In genomic region chr2:144162652-144163051, GRCh38 we compare ENCODE assay signal across 7 cellular contexts.
A peak's percentile ranks its signal among the peaks of the same experiment; 100 is the strongest.
DNase-seq lines count a peak whose midpoint lies in the region; ATAC-seq, FAIRE-seq and TF ChIP-seq lines count a peak whose summit lies in the region.

No MANE protein-coding gene starts in this region.

- H3K27me3 ChIP-seq in OCI-LY1 (ENCODE audit: insufficient read depth, low read length) (no peaks in the 10 kb centered on the region), K562 (ENCODE audit: control insufficient read depth in 2 of 2, insufficient read depth in 2 of 2, low read length in 2 of 2) (no peaks in the 10 kb centered on the region)

- POLR2A ChIA-PET in K562 (lab: Yijun Ruan, JAX) = interaction anchor here (0.7 kb wide), 1 partner anchor 674 kb away, joined by 3 read pairs; no protein-coding TSS in a partner anchor

- H3K79me2 ChIP-seq in OCI-LY1 (ENCODE audit: insufficient read depth, low read length) (no peaks in the 10 kb centered on the region), K562 (ENCODE audit: control insufficient read depth, insufficient read depth, low read length) (no peaks in the 10 kb centered on the region)

- WGBS in K562 (ENCODE audit: insufficient coverage, low coverage, missing lambda C conversion rate) = 66% methylated on average over 5 of the region's 5 CpGs

- H3K9me3 Mint-ChIP-seq in neural crest cell = no peaks in the 10 kb centered on the region

- peak; percentile 69 for TF ChIP-seq CTCF in GM12874 (IDR thresholded peaks at IDR 0.05; ENCODE audit: insufficient read depth, low read depth, low read length)
- TF ChIP-seq CTCF in OCI-LY1 (IDR thresholded peaks at IDR 0.05; ENCODE audit: low read length) = peak; percentile 84
- TF ChIP-seq CTCF in K562 (IDR thresholded peaks at IDR 0.05 in 2 of 3, conservative IDR thresholded peaks at IDR 0.05 in 1 of 3; ENCODE audit: insufficient read depth in 2 of 3, low read depth in 1 of 3, low read length in 3 of 3) = peak; percentile 40 to 50 (median 49)
- TF ChIP-seq CTCF in neural crest cell (conservative IDR thresholded peaks at IDR 0.05) = peak; percentile 55

- H3K9ac ChIP-seq in OCI-LY1 (ENCODE audit: low read length) = no peak overlapping the region
- no peak overlapping the region for H3K9ac ChIP-seq in K562 (ENCODE audit: insufficient read depth in 1 of 2, low read depth in 2 of 2, low read length in 2 of 2)

- H3K4me2 ChIP-seq in OCI-LY1 (ENCODE audit: low read length) (no peak overlapping the region; the same call in 1 of the 2 replicates), K562 (ENCODE audit: insufficient read depth, low read length) (no peak overlapping the region)

- no peak for TF ChIP-seq EP300 in K562 (IDR thresholded peaks at IDR 0.05; ENCODE audit: low read length)

- H3K4me3 ChIP-seq in OCI-LY1 (ENCODE audit: low read depth, low read length, poor library complexity, severe bottlenecking) (no peak overlapping the region), K562 (no peak overlapping the region)

- H3F3A ChIP-seq in OCI-LY1 (ENCODE audit: insufficient read depth, low read length) = 0 out of 2 replicates have a peak, but pooled peaks cover 4% of the 10 kb centered on the region

- peak; percentile 73 for ATAC-seq in GM21786 (IDR thresholded peaks at IDR 0.05; ENCODE audit: unreplicated experiment)
- ATAC-seq in K562 = peak; percentile 86
- ATAC-seq in HG02981 (IDR thresholded peaks at IDR 0.05; ENCODE audit: unreplicated experiment) = no peak

- peak; percentile 79 for FAIRE-seq in K562 (lab: Jason Lieb, UNC)

- H2AFZ ChIP-seq in OCI-LY1 (ENCODE audit: low read length) (no peak overlapping the region), K562 (ENCODE audit: low read depth, low read length) (no peak overlapping the region)

- CTCF ChIA-PET in K562 (lab: Yijun Ruan, JAX; ENCODE audit: low intra/inter-chr PET ratio) = no interaction called here

- BruUV-seq in K562 (replicated peaks; lab: Mats Ljungman, UMichigan) = no TSS peak

- intact Hi-C loops in K562 (cut with micrococcal nuclease) = no loop called here

- H3K4me1 ChIP-seq in OCI-LY1 (ENCODE audit: insufficient read depth, low read length, severe bottlenecking) (peaks cover 26% of the 10 kb centered on the region), K562 (replicated peaks in 1 of 2; ENCODE audit: control insufficient read depth in 2 of 2, insufficient read depth in 2 of 2, low read length in 2 of 2) (no peaks in the 10 kb centered on the region)

- no peaks in the 10 kb centered on the region for H3K9me1 ChIP-seq in K562 (ENCODE audit: control insufficient read depth, insufficient read depth, low read length)

- H3K27ac ChIP-seq in OCI-LY1 (ENCODE audit: low read depth, low read length, poor library complexity, severe bottlenecking) = peak overlapping the region; percentile 73
- H3K27ac ChIP-seq in K562 (ENCODE audit: extremely low read depth, low read depth, low read length) = no peak overlapping the region

- DNase-seq in K562 (ENCODE audit: extremely low read depth in 1 of 4, low spot score in 3 of 4) (peak in 2 of 4 experiments; percentile 13 to 18), neural crest cell (ENCODE audit: low read depth, low spot score) (no peak), ureter (ENCODE audit: low spot score) (no peak)

- no peak for TF ChIP-seq POLR2A in K562 (conservative IDR thresholded peaks at IDR 0.05)

- H3K9me3 ChIP-seq in OCI-LY1 (ENCODE audit: low read length) = no peaks in the 10 kb centered on the region
- no peaks in the 10 kb centered on the region for H3K9me3 ChIP-seq in K562 (replicated peaks; ENCODE audit: control insufficient read depth, insufficient read depth, low read depth, low read length)

- H3K4me1 Mint-ChIP-seq in neural crest cell = no peaks in the 10 kb centered on the region

- no peak overlapping the region for H3K27ac Mint-ChIP-seq in neural crest cell (ENCODE audit: unreplicated experiment)

- H3K36me3 ChIP-seq in OCI-LY1 (ENCODE audit: insufficient read depth, low read length) (no peaks in the 10 kb centered on the region; the same call in 1 of the 2 replicates), K562 (ENCODE audit: control insufficient read depth, insufficient read depth, low read length) (no peaks in the 10 kb centered on the region)

- no peaks in the 10 kb centered on the region for H4K20me1 ChIP-seq in OCI-LY1 (ENCODE audit: insufficient read depth, low read length)
- no peaks in the 10 kb centered on the region for H4K20me1 ChIP-seq in K562 (replicated peaks; ENCODE audit: control insufficient read depth, insufficient read depth, low read length)

- in situ Hi-C loops in K562 (cut with MboI) = no loop called here

- TF ChIP-seq RAD21 in K562 (CRISPR knock-in tag; conservative IDR thresholded peaks at IDR 0.05 in 1 of 2, IDR thresholded peaks at IDR 0.05 in 1 of 2) = peak in 1 of 2 experiments; percentile 66; a peak in 2 of 4 replicates

- no peak overlapping the region for H3K4me3 Mint-ChIP-seq in neural crest cell

- H3K36me3 Mint-ChIP-seq in neural crest cell (ENCODE audit: low read depth) = no peaks in the 10 kb centered on the region

- no peaks in the 10 kb centered on the region for H3K27me3 Mint-ChIP-seq in neural crest cell (ENCODE audit: low read depth)

- H3K9me2 ChIP-seq in OCI-LY1 (ENCODE audit: low read depth, low read length) = no peaks in the 10 kb centered on the region

TF ChIP-seq in K562, 482 proteins besides CTCF, POLR2A, EP300 and RAD21:
- TF ChIP-seq DACH1 (IDR thresholded peaks at IDR 0.05; ENCODE audit: partially characterized antibody) (peak; percentile 50), CTBP1 (IDR thresholded peaks at IDR 0.05; ENCODE audit: borderline replicate concordance) (peak; percentile 64; the same call in 1 of the 2 replicates), MAZ (CRISPR knock-in tag; conservative IDR thresholded peaks at IDR 0.05 in 1 of 2, IDR thresholded peaks at IDR 0.05 in 1 of 2) (no peak), ZNF444 (CRISPR knock-in tag; IDR thresholded peaks at IDR 0.05) (no peak), ZEB2 (IDR thresholded peaks at IDR 0.05) (peak; percentile 86), PHF20 (IDR thresholded peaks at IDR 0.05; ENCODE audit: partially characterized antibody) (no peak), ZNF316 (IDR thresholded peaks at IDR 0.05) (peak; percentile 18; the same call in 1 of the 2 replicates), TFAP4 (CRISPR knock-in tag; IDR thresholded peaks at IDR 0.05; ENCODE audit: borderline replicate concordance) (0 out of 2 replicates have a peak, but pooled peaks have one; percentile 24)
